9 cellular contexts compared by ENCODE assay signal in genomic region chr22:50482107-50483074, GRCh38. TPM values are rescaled to one million over a fixed set of nuclear protein-coding genes. Genes with fewer than 3 reads are reported as not detected.
DNase-seq lines count a peak whose midpoint lies in the region; ATAC-seq, FAIRE-seq and TF ChIP-seq lines count a peak whose summit lies in the region.
"Had no signal": no experiment of that assay in that cellular context is flagged by ENCODE, and none has a peak within 500 bp of the region (broad histone marks: within the 10 kb centered on the region; RNA-seq: fewer than 3 reads in every experiment).

No MANE protein-coding gene starts in this region.

- no peak for FAIRE-seq in A549 (lab: Jason Lieb, UNC)
- FAIRE-seq in GM12878 (lab: Jason Lieb, UNC), result no peak

- in situ Hi-C loops in GM12878 (cut with MboI), result no loop called here

- RAD21 ChIA-PET in GM12878 (lab: Charles Lee; ENCODE audit: unreplicated experiment), result no interaction called here

- H3K4me2 ChIP-seq in A549, result peak overlapping the region; percentile 66
- H3K4me2 ChIP-seq in GM12878 (ENCODE audit: control insufficient read depth, insufficient read depth), result peak overlapping the region; percentile 59

- no peak for TF ChIP-seq EP300 in A549 (IDR thresholded peaks at IDR 0.05)
- no peak for TF ChIP-seq EP300 in GM12878 (IDR thresholded peaks at IDR 0.05; ENCODE audit: borderline replicate concordance in 1 of 2, control insufficient read depth in 1 of 2, low read depth in 2 of 2, low read length in 2 of 2)

- intact Hi-C loops in GM12878 (cut with micrococcal nuclease; ENCODE audit: unreplicated experiment), result no loop called here
- intact Hi-C loops in lower lobe of right lung (cut with DNase I), result no loop called here

- H3K36me3 ChIP-seq in GM12878 (ENCODE audit: control insufficient read depth in 2 of 2, insufficient read depth in 2 of 2, low read length in 1 of 2), result no peaks in the 10 kb centered on the region
- no peaks in the 10 kb centered on the region for H3K36me3 ChIP-seq in lower lobe of right lung

- POLR2A ChIA-PET in A549 (lab: Yijun Ruan, JAX), result no interaction called here
- POLR2A ChIA-PET in GM12878 (lab: Charles Lee), result no interaction called here

- DNase-seq in A549 (ENCODE audit: low read depth in 1 of 2, low spot score in 1 of 2) (no peak), HFF-Myc (ENCODE audit: extremely low read depth, low read depth) (no peak), GM12878 (ENCODE audit: low read depth, low spot score) (no peak), lower lobe of right lung (no peak)
- DNase-seq in stimulated activated naive CD4-positive, alpha-beta T cell treated with Interleukin-2 at 50 U/mL for 16 hours (lab: John Stamatoyannopoulos, UW), result no peak

- TF ChIP-seq RAD21 in A549 (conservative IDR thresholded peaks at IDR 0.05 in 1 of 2, IDR thresholded peaks at IDR 0.05 in 1 of 2) (no peak), GM12878 (IDR thresholded peaks at IDR 0.05; ENCODE audit: insufficient read depth, low read depth, low read length) (no peak)

- CTCF ChIA-PET in A549 (lab: Yijun Ruan, JAX) (interaction anchor here (0.9 kb wide), 1 partner anchor 228 kb away, joined by 3 read pairs; no protein-coding TSS in a partner anchor), GM12878 (lab: Yijun Ruan, JAX) (no interaction called here)

- no TSS peak for BruUV-seq in GM12878 (replicated peaks; lab: Mats Ljungman, UMichigan)

- no peaks in the 10 kb centered on the region for H3K9me3 ChIP-seq in A549
- H3K9me3 ChIP-seq in GM12878 (replicated peaks; ENCODE audit: control insufficient read depth, insufficient read depth, low read length), result no peaks in the 10 kb centered on the region
- H3K9me3 ChIP-seq in lower lobe of right lung, result no peaks in the 10 kb centered on the region

- ATAC-seq in A549 (no peak), GM12878 (peak; percentile 51), lower lobe of right lung (no peak), GM19023 (IDR thresholded peaks at IDR 0.05; ENCODE audit: unreplicated experiment) (no peak), HG02642 (IDR thresholded peaks at IDR 0.05; ENCODE audit: poor library complexity, unreplicated experiment) (no peak), GM19397 (IDR thresholded peaks at IDR 0.05; ENCODE audit: unreplicated experiment) (no peak)

- TF ChIP-seq POLR2A in A549 (IDR thresholded peaks at IDR 0.05; ENCODE audit: low read length) (no peak), GM12878 (IDR thresholded peaks at IDR 0.05; ENCODE audit: low read depth, low read length) (no peak)

- no peaks in the 10 kb centered on the region for H4K20me1 ChIP-seq in GM12878 (ENCODE audit: control insufficient read depth, insufficient read depth)

- TF ChIP-seq CTCF in A549 (IDR thresholded peaks at IDR 0.05) (no peak), HFF-Myc (IDR thresholded peaks at IDR 0.05; ENCODE audit: low read depth, low read length, missing control alignments) (no peak), GM12878 (IDR thresholded peaks at IDR 0.05 in 2 of 3, conservative IDR thresholded peaks at IDR 0.05 in 1 of 3; ENCODE audit: control insufficient read depth in 2 of 3, extremely low read depth in 1 of 3, insufficient read depth in 1 of 3, low read depth in 3 of 3, low read length in 3 of 3) (no peak), lower lobe of right lung (IDR thresholded peaks at IDR 0.05) (no peak)

- H3K4me1 ChIP-seq in A549, result peaks cover 24% of the 10 kb centered on the region; the same call in 2 of the 3 replicates
- no peaks in the 10 kb centered on the region for H3K4me1 ChIP-seq in GM12878 (ENCODE audit: control insufficient read depth, insufficient read depth, low read length)
- H3K4me1 ChIP-seq in lower lobe of right lung, result peaks cover 17% of the 10 kb centered on the region

- no peak overlapping the region for H2AFZ ChIP-seq in GM12878 (ENCODE audit: control insufficient read depth, low read depth, low read length)

- H3K27ac ChIP-seq in A549 (peak overlapping the region; percentile 77 to 92), GM12878 (ENCODE audit: control insufficient read depth, insufficient read depth) (no peak overlapping the region), lower lobe of right lung (no peak overlapping the region)
- H3K27ac ChIP-seq: HL-60 had no signal

- WGBS in A549 (ENCODE audit: missing lambda C conversion rate), result 100% methylated on average over 1 of the region's 35 CpGs
- 69% methylated on average over 29 of the region's 35 CpGs for WGBS in GM12878 (ENCODE audit: insufficient coverage, insufficient replicate concordance, low lambda C conversion rate, missing lambda C conversion rate)

- H3K27me3 ChIP-seq in GM12878 (replicated peaks in 1 of 2; ENCODE audit: control insufficient read depth in 2 of 2, insufficient read depth in 2 of 2, low read length in 1 of 2), result peaks cover 0 to 3% of the 10 kb centered on the region in 2 experiments; a peak in 2 of 4 replicates
- H3K27me3 ChIP-seq in lower lobe of right lung (ENCODE audit: low read depth), result peaks cover 51% of the 10 kb centered on the region

- H3K4me3 ChIP-seq in A549, result peak overlapping the region; percentile 72
- H3K4me3 ChIP-seq in HFF-Myc (replicated peaks; ENCODE audit: low read depth, low read length), result peak overlapping the region; percentile 25
- H3K4me3 ChIP-seq in GM12878, result peak overlapping the region; percentile 55; the same call in 1 of the 2 replicates
- peak overlapping the region; percentile 61 for H3K4me3 ChIP-seq in lower lobe of right lung

- no peak overlapping the region for H3K9ac ChIP-seq in GM12878 (ENCODE audit: control insufficient read depth, insufficient read depth, low read length)

- no peaks in the 10 kb centered on the region for H3K79me2 ChIP-seq in GM12878 (ENCODE audit: control insufficient read depth, insufficient read depth, low read length)

- SMC1A ChIA-PET in GM12878 (lab: Charles Lee; ENCODE audit: uncharacterized antibody, unreplicated experiment), result no interaction called here

RNA-seq across cellular contexts. Expression of gene ADM2, which starts 1.0 kb away (rescaled TPM):
- polyA plus RNA-seq in A549 (2011; rRNA removed) (0.99 and 1.1 TPM in 2 replicates), A549 (2017; fragmentation: RNase III; extraction: RNeasy Plus Mini Kit Qiagen cat#74134 plus additional on column Dnase treatment) (0.46 to 0.62 TPM (median 0.50 TPM) in 3 replicates), GM12878 (2011; rRNA removed) (0.23 and 0.30 TPM in 2 replicates), GM12878 (2014; fragmentation: Illumina TruSeq; extraction: Trizol) (0.04 TPM in 1 of 2 replicates, not detected in the other), GM12878 (2014; fragmentation: Nextera tagmentation; extraction: Ambion mirVana) (under 1 TPM in 1 of 2 experiments, not detected in 1; 0.02 TPM), GM12878 (2014; rRNA removed) (0.14 and 0.33 TPM in 2 replicates), GM12878 (2016; fragmentation: Nextera tagmentation; extraction: Ambion mirVana) (under 1 TPM in 1 of 2 experiments, not detected in 1; 0.17 TPM)
- polyA plus RNA-seq in A549 (2012; cell fraction: cytosol; rRNA removed), result 0.45 and 0.60 TPM in 2 replicates
- 0.83 and 1.4 TPM in 2 replicates for polyA plus RNA-seq in A549 (2012; cell fraction: nucleus; rRNA removed)
- polyA minus RNA-seq in A549 (2011; rRNA and poly(A)+ RNA removed), result 0.50 and 0.78 TPM in 2 replicates
- 0.69 and 0.75 TPM in 2 replicates for total RNA-seq in GM12878 (2013; cell fraction: nucleolus; rRNA removed)
- total RNA-seq in GM12878 (2014; rRNA removed) (0.06 and 0.16 TPM in 2 replicates), GM12878 (2014; rRNA removed; fragmentation: Illumina TruSeq; extraction: Trizol) (0.04 TPM in 1 of 2 replicates, not detected in the other), GM12878 (2021) (0.31 and 0.48 TPM in 2 replicates), lower lobe of right lung (1.5 TPM)
- polyA plus RNA-seq in GM12878 (2011; ENCODE audit: low read depth), result 0.67 TPM
- polyA plus RNA-seq in GM12878 (2011; cell fraction: cytosol; rRNA removed), result 0.40 TPM in 2 replicates
- 0.73 and 0.93 TPM in 2 replicates for polyA plus RNA-seq in GM12878 (2011; cell fraction: nucleus; rRNA removed)
- 1.5 and 1.9 TPM in 2 replicates for polyA plus RNA-seq in GM12878 (2012)
- polyA minus RNA-seq in GM12878 (2011; rRNA and poly(A)+ RNA removed), result 0.15 and 0.57 TPM in 2 replicates
- 0.42 and 0.67 TPM in 2 replicates for polyA minus RNA-seq in GM12878 (2011; cell fraction: cytosol; rRNA and poly(A)+ RNA removed)
- 0.36 and 0.48 TPM in 2 replicates for polyA minus RNA-seq in GM12878 (2011; cell fraction: nucleus; rRNA and poly(A)+ RNA removed)

RNA-seq across cellular contexts. Expression of gene MIOX, which starts 4.3 kb away (rescaled TPM):
- polyA plus RNA-seq in A549 (2011; rRNA removed), result 0.08 and 0.20 TPM in 2 replicates
- 0.06 and 0.11 TPM in 2 replicates for polyA plus RNA-seq in A549 (2012; cell fraction: cytosol; rRNA removed)
- polyA plus RNA-seq in A549 (2012; cell fraction: nucleus; rRNA removed), result 0.39 and 1.00 TPM in 2 replicates
- polyA plus RNA-seq in A549 (2017; fragmentation: RNase III; extraction: RNeasy Plus Mini Kit Qiagen cat#74134 plus additional on column Dnase treatment), result not detected in 3 replicates
- not detected in 2 replicates for polyA minus RNA-seq in A549 (2011; rRNA and poly(A)+ RNA removed)
- total RNA-seq in GM12878 (2013; cell fraction: nucleolus; rRNA removed), result 0.65 TPM in 1 of 2 replicates, not detected in the other
- total RNA-seq in GM12878 (2014; rRNA removed), result not detected in 2 replicates
- not detected in 2 replicates for total RNA-seq in GM12878 (2014; rRNA removed; fragmentation: Illumina TruSeq; extraction: Trizol)
- total RNA-seq in GM12878 (2021), result not detected in 2 replicates
- not detected for polyA plus RNA-seq in GM12878 (2011; ENCODE audit: low read depth)
- 0.13 and 0.31 TPM in 2 replicates for polyA plus RNA-seq in GM12878 (2011; rRNA removed)
- polyA plus RNA-seq in GM12878 (2011; cell fraction: cytosol; rRNA removed), result 0.12 and 0.64 TPM in 2 replicates
- polyA plus RNA-seq in GM12878 (2011; cell fraction: nucleus; rRNA removed), result 1.4 and 2.2 TPM in 2 replicates
- polyA plus RNA-seq in GM12878 (2012), result not detected in 2 replicates
- polyA plus RNA-seq in GM12878 (2014; fragmentation: Illumina TruSeq; extraction: Trizol), result 0.10 TPM in 1 of 2 replicates, not detected in the other
- not detected for polyA plus RNA-seq in GM12878 (2014; fragmentation: Nextera tagmentation; extraction: Ambion mirVana)
- 0.36 TPM in 1 of 2 replicates, not detected in the other for polyA plus RNA-seq in GM12878 (2014; rRNA removed)
- polyA plus RNA-seq in GM12878 (2016; fragmentation: Nextera tagmentation; extraction: Ambion mirVana), result not detected
- polyA minus RNA-seq in GM12878 (2011; rRNA and poly(A)+ RNA removed), result 0.41 TPM in 1 of 2 replicates, not detected in the other
- not detected in 2 replicates for polyA minus RNA-seq in GM12878 (2011; cell fraction: cytosol; rRNA and poly(A)+ RNA removed)
- polyA minus RNA-seq in GM12878 (2011; cell fraction: nucleus; rRNA and poly(A)+ RNA removed), result not detected in 2 replicates
- total RNA-seq in lower lobe of right lung, result not detected

RNA-seq across cellular contexts. Expression of gene SBF1, which starts 7.6 kb away (rescaled TPM):
- polyA plus RNA-seq in A549 (2011; rRNA removed), result 9.6 and 12.7 TPM in 2 replicates
- polyA plus RNA-seq in A549 (2012; cell fraction: cytosol; rRNA removed), result 17.0 and 26.7 TPM in 2 replicates
- 54.9 and 78.2 TPM in 2 replicates for polyA plus RNA-seq in A549 (2012; cell fraction: nucleus; rRNA removed)
- 19.5 to 23.0 TPM (median 20.9 TPM) in 3 replicates for polyA plus RNA-seq in A549 (2017; fragmentation: RNase III; extraction: RNeasy Plus Mini Kit Qiagen cat#74134 plus additional on column Dnase treatment)
- polyA minus RNA-seq in A549 (2011; rRNA and poly(A)+ RNA removed), result 18.6 and 29.0 TPM in 2 replicates
- total RNA-seq in GM12878 (2013; cell fraction: nucleolus; rRNA removed), result 103 and 115 TPM in 2 replicates
- total RNA-seq in GM12878 (2014; rRNA removed), result 42.7 and 48.0 TPM in 2 replicates
- 14.6 and 16.1 TPM in 2 replicates for total RNA-seq in GM12878 (2014; rRNA removed; fragmentation: Illumina TruSeq; extraction: Trizol)
- total RNA-seq in GM12878 (2021), result 77.9 and 95.0 TPM in 2 replicates
- 12.7 TPM for polyA plus RNA-seq in GM12878 (2011; ENCODE audit: low read depth)
- polyA plus RNA-seq in GM12878 (2011; rRNA removed), result 11.1 and 19.5 TPM in 2 replicates
- polyA plus RNA-seq in GM12878 (2011; cell fraction: cytosol; rRNA removed), result 30.3 and 43.4 TPM in 2 replicates
- 215 and 252 TPM in 2 replicates for polyA plus RNA-seq in GM12878 (2011; cell fraction: nucleus; rRNA removed)
- polyA plus RNA-seq in GM12878 (2012), result 25.9 and 33.5 TPM in 2 replicates
- 1.2 and 7.4 TPM in 2 replicates for polyA plus RNA-seq in GM12878 (2014; fragmentation: Illumina TruSeq; extraction: Trizol)
- 1 to 10 TPM in 1 of 2 experiments, under 1 TPM in 1; 0.23 to 1.2 TPM for polyA plus RNA-seq in GM12878 (2014; fragmentation: Nextera tagmentation; extraction: Ambion mirVana)
- polyA plus RNA-seq in GM12878 (2014; rRNA removed), result 42.2 and 47.5 TPM in 2 replicates
- 10 to 100 TPM; 10.0 to 28.6 TPM for polyA plus RNA-seq in GM12878 (2016; fragmentation: Nextera tagmentation; extraction: Ambion mirVana)
- 46.5 and 73.5 TPM in 2 replicates for polyA minus RNA-seq in GM12878 (2011; rRNA and poly(A)+ RNA removed)
- polyA minus RNA-seq in GM12878 (2011; cell fraction: cytosol; rRNA and poly(A)+ RNA removed), result 27.6 and 33.4 TPM in 2 replicates
- 76.3 and 127 TPM in 2 replicates for polyA minus RNA-seq in GM12878 (2011; cell fraction: nucleus; rRNA and poly(A)+ RNA removed)
- total RNA-seq in lower lobe of right lung, result 59.0 TPM

RNA-seq across cellular contexts. Expression of gene LMF2, which starts 25.1 kb away (rescaled TPM):
- polyA plus RNA-seq in A549 (2011; rRNA removed), result 13.0 and 15.1 TPM in 2 replicates
- polyA plus RNA-seq in A549 (2012; cell fraction: cytosol; rRNA removed), result 32.8 and 51.2 TPM in 2 replicates
- polyA plus RNA-seq in A549 (2012; cell fraction: nucleus; rRNA removed), result 317 and 562 TPM in 2 replicates
- polyA plus RNA-seq in A549 (2017; fragmentation: RNase III; extraction: RNeasy Plus Mini Kit Qiagen cat#74134 plus additional on column Dnase treatment), result 31.8 to 34.2 TPM (median 32.5 TPM) in 3 replicates
- 11.6 and 15.9 TPM in 2 replicates for polyA minus RNA-seq in A549 (2011; rRNA and poly(A)+ RNA removed)
- total RNA-seq in GM12878 (2013; cell fraction: nucleolus; rRNA removed), result 34.3 and 36.8 TPM in 2 replicates
- 32.2 and 34.9 TPM in 2 replicates for total RNA-seq in GM12878 (2014; rRNA removed)
- 5.5 and 5.7 TPM in 2 replicates for total RNA-seq in GM12878 (2014; rRNA removed; fragmentation: Illumina TruSeq; extraction: Trizol)
- total RNA-seq in GM12878 (2021), result 54.7 and 57.5 TPM in 2 replicates
- 10.2 TPM for polyA plus RNA-seq in GM12878 (2011; ENCODE audit: low read depth)
- polyA plus RNA-seq in GM12878 (2011; rRNA removed), result 2.3 and 7.6 TPM in 2 replicates
- polyA plus RNA-seq in GM12878 (2011; cell fraction: cytosol; rRNA removed), result 15.1 and 25.7 TPM in 2 replicates
- 221 and 276 TPM in 2 replicates for polyA plus RNA-seq in GM12878 (2011; cell fraction: nucleus; rRNA removed)
- polyA plus RNA-seq in GM12878 (2012), result 30.4 and 36.1 TPM in 2 replicates
- polyA plus RNA-seq in GM12878 (2014; fragmentation: Illumina TruSeq; extraction: Trizol), result 0.44 and 3.4 TPM in 2 replicates
- under 1 TPM; 0.08 to 0.55 TPM for polyA plus RNA-seq in GM12878 (2014; fragmentation: Nextera tagmentation; extraction: Ambion mirVana)
- 49.4 and 61.2 TPM in 2 replicates for polyA plus RNA-seq in GM12878 (2014; rRNA removed)
- 10 to 100 TPM; 36.2 to 39.5 TPM for polyA plus RNA-seq in GM12878 (2016; fragmentation: Nextera tagmentation; extraction: Ambion mirVana)
- 9.9 and 19.8 TPM in 2 replicates for polyA minus RNA-seq in GM12878 (2011; rRNA and poly(A)+ RNA removed)
- polyA minus RNA-seq in GM12878 (2011; cell fraction: cytosol; rRNA and poly(A)+ RNA removed), result 12.6 and 15.1 TPM in 2 replicates
- polyA minus RNA-seq in GM12878 (2011; cell fraction: nucleus; rRNA and poly(A)+ RNA removed), result 37.8 and 63.0 TPM in 2 replicates
- total RNA-seq in lower lobe of right lung, result 58.8 TPM

RNA-seq across cellular contexts. Expression of gene NCAPH2, which starts 25.6 kb away (rescaled TPM):
- polyA plus RNA-seq in A549 (2011; rRNA removed), result 13.9 and 14.3 TPM in 2 replicates
- polyA plus RNA-seq in A549 (2012; cell fraction: cytosol; rRNA removed), result 32.0 and 36.0 TPM in 2 replicates
- 80.2 and 89.5 TPM in 2 replicates for polyA plus RNA-seq in A549 (2012; cell fraction: nucleus; rRNA removed)
- 27.7 to 29.4 TPM (median 29.1 TPM) in 3 replicates for polyA plus RNA-seq in A549 (2017; fragmentation: RNase III; extraction: RNeasy Plus Mini Kit Qiagen cat#74134 plus additional on column Dnase treatment)
- 22.2 and 25.2 TPM in 2 replicates for polyA minus RNA-seq in A549 (2011; rRNA and poly(A)+ RNA removed)
- total RNA-seq in GM12878 (2013; cell fraction: nucleolus; rRNA removed), result 43.3 and 47.4 TPM in 2 replicates
- 78.5 and 86.1 TPM in 2 replicates for total RNA-seq in GM12878 (2014; rRNA removed)
- 33.9 and 39.4 TPM in 2 replicates for total RNA-seq in GM12878 (2014; rRNA removed; fragmentation: Illumina TruSeq; extraction: Trizol)
- 99.8 and 110 TPM in 2 replicates for total RNA-seq in GM12878 (2021)
- polyA plus RNA-seq in GM12878 (2011; ENCODE audit: low read depth), result 19.5 TPM
- 18.4 and 31.9 TPM in 2 replicates for polyA plus RNA-seq in GM12878 (2011; rRNA removed)
- polyA plus RNA-seq in GM12878 (2011; cell fraction: cytosol; rRNA removed), result 52.9 and 83.1 TPM in 2 replicates
- polyA plus RNA-seq in GM12878 (2011; cell fraction: nucleus; rRNA removed), result 135 and 170 TPM in 2 replicates
- polyA plus RNA-seq in GM12878 (2012), result 46.8 and 48.7 TPM in 2 replicates
- polyA plus RNA-seq in GM12878 (2014; fragmentation: Illumina TruSeq; extraction: Trizol), result 22.7 and 36.9 TPM in 2 replicates
- polyA plus RNA-seq in GM12878 (2014; fragmentation: Nextera tagmentation; extraction: Ambion mirVana), result 10 to 100 TPM in 1 of 2 experiments, 1 to 10 TPM in 1; 5.0 to 16.9 TPM
- polyA plus RNA-seq in GM12878 (2014; rRNA removed), result 80.3 and 84.2 TPM in 2 replicates
- 10 to 100 TPM; 81.7 to 85.8 TPM for polyA plus RNA-seq in GM12878 (2016; fragmentation: Nextera tagmentation; extraction: Ambion mirVana)
- 26.8 and 64.7 TPM in 2 replicates for polyA minus RNA-seq in GM12878 (2011; rRNA and poly(A)+ RNA removed)
- polyA minus RNA-seq in GM12878 (2011; cell fraction: cytosol; rRNA and poly(A)+ RNA removed), result 31.8 and 32.3 TPM in 2 replicates
- 26.2 and 40.9 TPM in 2 replicates for polyA minus RNA-seq in GM12878 (2011; cell fraction: nucleus; rRNA and poly(A)+ RNA removed)
- 46.1 TPM for total RNA-seq in lower lobe of right lung

Comparison
In these comparisons a context has a peak if more than half of its experiments do, and no peak if none do; other contexts are left out.
1. H3K27ac ChIP-seq: peak in A549 (2 of 2); none in GM12878 (single experiment) and lower lobe of right lung (single experiment).
2. Peak in every context shown above with its lines, with median percentiles within 50 percentile points of each other: H3K4me3 ChIP-seq.